Comparison of ENCODE assay signal across 8 cellular contexts in genomic region chr13:91272235-91272777, GRCh38.
"Had no signal": no experiment of that assay in that cellular context is flagged by ENCODE, and none has a peak within 500 bp of the region (broad histone marks: within the 10 kb centered on the region; RNA-seq: fewer than 3 reads in every experiment).

No MANE protein-coding gene starts in this region.

- H3K4me3 Mint-ChIP-seq: IgD-negative memory B cell had no signal

- H3K27ac ChIP-seq: HL-60, KMS-11 had no signal

- H3K9ac ChIP-seq: KMS-11 had no signal

- ATAC-seq: HepG2 had no signal

- DNase-seq: IMR-90, KBM-7, KG1 had no signal

- FAIRE-seq: HepG2, HTR-8/SVneo had no signal

- H3K4me2 ChIP-seq: KMS-11 had no signal

- H3K4me1 Mint-ChIP-seq: IgD-negative memory B cell had no signal
